Comparison of ENCODE assay signal across 9 cellular contexts in the genomic region with DNA sequence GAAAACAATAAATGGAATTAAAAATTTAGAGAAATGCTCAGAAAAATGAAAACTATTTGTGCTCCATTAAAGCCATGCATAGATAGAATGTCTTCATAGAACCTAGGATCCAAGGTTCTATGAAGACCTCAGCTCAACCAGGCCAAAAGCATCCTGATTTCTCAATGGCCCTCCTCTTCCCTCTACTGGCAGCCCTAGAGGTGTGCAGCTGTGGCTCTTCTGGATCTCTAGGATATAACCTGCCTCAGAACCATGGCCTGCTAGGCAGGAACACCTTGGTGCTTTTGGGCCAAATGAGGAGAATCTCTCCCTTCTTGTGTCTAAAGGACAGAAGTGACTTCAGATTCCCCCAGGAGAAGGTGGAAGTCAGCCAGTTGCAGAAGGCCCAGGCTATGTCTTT. TPM values are rescaled to one million over a fixed set of nuclear protein-coding genes. Genes with fewer than 3 reads are reported as not detected.
DNase-seq lines count a peak whose midpoint lies in the region; ATAC-seq, FAIRE-seq and TF ChIP-seq lines count a peak whose summit lies in the region.
"Had no signal": no experiment of that assay in that cellular context is flagged by ENCODE, and none has a peak within 500 bp of the region (broad histone marks: within the 10 kb centered on the region; RNA-seq: fewer than 3 reads in every experiment).

No MANE protein-coding gene starts in this region.

- H3K27ac ChIP-seq in GM23338 (ENCODE audit: low read depth) (no peak overlapping the region), adrenal gland (no peak overlapping the region)

- H2AFZ ChIP-seq in GM23338 = no peak overlapping the region

- H3K27me3 Mint-ChIP-seq in GM23338 (ENCODE audit: insufficient read depth, low read depth, poor library complexity) = peaks cover 3% of the 10 kb centered on the region
- H3K27me3 Mint-ChIP-seq: activated naive CD8-positive, alpha-beta T cell had no signal

- H3F3A ChIP-seq in GM23338 (replicated peaks; ENCODE audit: low read depth) = no peaks in the 10 kb centered on the region

- no peak for FAIRE-seq in urothelium cell line (lab: Jason Lieb, UNC)

- H3K9me3 Mint-ChIP-seq in GM23338 = peaks cover 6% of the 10 kb centered on the region; the same call in 2 of the 3 replicates

- H3K4me3 ChIP-seq in GM23338 (no peak overlapping the region), adrenal gland (no peak overlapping the region)

- no peaks in the 10 kb centered on the region for H3K79me2 ChIP-seq in GM23338 (replicated peaks; ENCODE audit: insufficient read depth)

- H3K4me1 ChIP-seq in GM23338 (ENCODE audit: insufficient read depth) (peaks cover 10% of the 10 kb centered on the region; the same call in 1 of the 2 replicates), adrenal gland (replicated peaks in 1 of 2) (no peaks in the 10 kb centered on the region)

- H3K4me1 Mint-ChIP-seq in GM23338 = peaks cover 8% of the 10 kb centered on the region; the same call in 2 of the 3 replicates

- no peak for TF ChIP-seq POLR2A in adrenal gland (IDR thresholded peaks at IDR 0.05)

- no peak overlapping the region for H3K4me3 Mint-ChIP-seq in GM23338
- H3K4me3 Mint-ChIP-seq: activated naive CD8-positive, alpha-beta T cell had no signal

- H4K20me1 ChIP-seq in GM23338 (replicated peaks; ENCODE audit: insufficient read depth) = no peaks in the 10 kb centered on the region

- H3K36me3 ChIP-seq in GM23338 (ENCODE audit: insufficient read depth) (no peaks in the 10 kb centered on the region), adrenal gland (replicated peaks in 1 of 2) (no peaks in the 10 kb centered on the region)

- H3K27me3 ChIP-seq in GM23338 (ENCODE audit: insufficient read depth) (no peaks in the 10 kb centered on the region), adrenal gland (no peaks in the 10 kb centered on the region)

- H3K36me3 Mint-ChIP-seq in GM23338 (ENCODE audit: low read depth) = no peaks in the 10 kb centered on the region
- H3K36me3 Mint-ChIP-seq: activated naive CD8-positive, alpha-beta T cell had no signal

- ATAC-seq in GM23338 = peak; percentile 96
- ATAC-seq in HG03571 (IDR thresholded peaks at IDR 0.05; ENCODE audit: unreplicated experiment) = no peak

- intact Hi-C loops in adrenal gland (cut with DNase I) = no loop called here

- H3K27ac Mint-ChIP-seq in GM23338 = no peak overlapping the region
- H3K27ac Mint-ChIP-seq: activated naive CD8-positive, alpha-beta T cell had no signal

- H3K9me2 ChIP-seq in GM23338 (ENCODE audit: insufficient read depth) = no peaks in the 10 kb centered on the region

- TF ChIP-seq CTCF in GM23338 (conservative IDR thresholded peaks at IDR 0.05; ENCODE audit: low read depth in 2 of 2) (peak; percentile 78 to 92), LNCAP (IDR thresholded peaks at IDR 0.05) (peak; percentile 64), adrenal gland (IDR thresholded peaks at IDR 0.05) (peak; percentile 22 to 52 (median 35))

- DNase-seq in activated naive CD4-positive, alpha-beta T cell treated with Interleukin-2 at 50 U/mL for 16 hours = peak; percentile 13
- DNase-seq in activated naive CD4-positive, alpha-beta T cell (lab: John Stamatoyannopoulos, UW) = no peak
- DNase-seq in GM23338 (ENCODE audit: low spot score) (peak; percentile 74), adrenal gland (peak in 1 of 7 donors; percentile 9), kidney tubule cell (ENCODE audit: low spot score) (peak; percentile 51), urothelium cell line (ENCODE audit: low spot score) (peak; percentile 32)

- H3K4me2 ChIP-seq in GM23338 = no peak overlapping the region

- no peaks in the 10 kb centered on the region for H3K9me3 ChIP-seq in adrenal gland (replicated peaks in 1 of 3)

TF ChIP-seq in GM23338, 12 proteins besides CTCF, POLR2A, EP300 and RAD21 (continues in another document):
- no peak for TF ChIP-seq JUNB (IDR thresholded peaks at IDR 0.05; ENCODE audit: unreplicated experiment)
- no peak for TF ChIP-seq STAT1 (IDR thresholded peaks at IDR 0.05; ENCODE audit: unreplicated experiment)
- TF ChIP-seq CREB1 (CRISPR knock-in tag; IDR thresholded peaks at IDR 0.05; ENCODE audit: low read depth) = no peak
- TF ChIP-seq EZH2phosphoT487 (IDR thresholded peaks at IDR 0.05; ENCODE audit: unreplicated experiment) = no peak
- TF ChIP-seq, protein P1, sequence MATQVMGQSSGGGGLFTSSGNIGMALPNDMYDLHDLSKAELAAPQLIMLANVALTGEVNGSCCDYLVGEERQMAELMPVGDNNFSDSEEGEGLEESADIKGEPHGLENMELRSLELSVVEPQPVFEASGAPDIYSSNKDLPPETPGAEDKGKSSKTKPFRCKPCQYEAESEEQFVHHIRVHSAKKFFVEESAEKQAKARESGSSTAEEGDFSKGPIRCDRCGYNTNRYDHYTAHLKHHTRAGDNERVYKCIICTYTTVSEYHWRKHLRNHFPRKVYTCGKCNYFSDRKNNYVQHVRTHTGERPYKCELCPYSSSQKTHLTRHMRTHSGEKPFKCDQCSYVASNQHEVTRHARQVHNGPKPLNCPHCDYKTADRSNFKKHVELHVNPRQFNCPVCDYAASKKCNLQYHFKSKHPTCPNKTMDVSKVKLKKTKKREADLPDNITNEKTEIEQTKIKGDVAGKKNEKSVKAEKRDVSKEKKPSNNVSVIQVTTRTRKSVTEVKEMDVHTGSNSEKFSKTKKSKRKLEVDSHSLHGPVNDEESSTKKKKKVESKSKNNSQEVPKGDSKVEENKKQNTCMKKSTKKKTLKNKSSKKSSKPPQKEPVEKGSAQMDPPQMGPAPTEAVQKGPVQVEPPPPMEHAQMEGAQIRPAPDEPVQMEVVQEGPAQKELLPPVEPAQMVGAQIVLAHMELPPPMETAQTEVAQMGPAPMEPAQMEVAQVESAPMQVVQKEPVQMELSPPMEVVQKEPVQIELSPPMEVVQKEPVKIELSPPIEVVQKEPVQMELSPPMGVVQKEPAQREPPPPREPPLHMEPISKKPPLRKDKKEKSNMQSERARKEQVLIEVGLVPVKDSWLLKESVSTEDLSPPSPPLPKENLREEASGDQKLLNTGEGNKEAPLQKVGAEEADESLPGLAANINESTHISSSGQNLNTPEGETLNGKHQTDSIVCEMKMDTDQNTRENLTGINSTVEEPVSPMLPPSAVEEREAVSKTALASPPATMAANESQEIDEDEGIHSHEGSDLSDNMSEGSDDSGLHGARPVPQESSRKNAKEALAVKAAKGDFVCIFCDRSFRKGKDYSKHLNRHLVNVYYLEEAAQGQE (IDR thresholded peaks at IDR 0.05; ENCODE audit: unreplicated experiment) = no peak

RNA-seq across cellular contexts. Expression of a gene that starts 15.1 kb away (rescaled TPM):
- total RNA-seq in GM23338 (2014; rRNA removed; shearing (Covaris generic)) = not detected in 2 replicates
- polyA plus RNA-seq in GM23338 (2016; fragmentation: Nextera tagmentation; extraction: Ambion mirVana) (not detected in 2 replicates), adrenal gland (not detected)
- total RNA-seq in adrenal gland = not detected

RNA-seq across cellular contexts. Expression of a gene that starts 26.8 kb away (rescaled TPM):
- total RNA-seq in GM23338 (2014; rRNA removed; shearing (Covaris generic)) = 0.21 and 0.35 TPM in 2 replicates
- polyA plus RNA-seq in GM23338 (2016; fragmentation: Nextera tagmentation; extraction: Ambion mirVana) = not detected in 2 replicates
- total RNA-seq in adrenal gland = not detected
- polyA plus RNA-seq in adrenal gland = not detected

RNA-seq across cellular contexts. Expression of a gene that starts 46.4 kb away (rescaled TPM):
- not detected in 2 replicates for total RNA-seq in GM23338 (2014; rRNA removed; shearing (Covaris generic))
- not detected in 2 replicates for polyA plus RNA-seq in GM23338 (2016; fragmentation: Nextera tagmentation; extraction: Ambion mirVana)
- not detected for total RNA-seq in adrenal gland
- not detected for polyA plus RNA-seq in adrenal gland

Comparison
In these comparisons a context has a peak if more than half of its experiments do, and no peak if none do; other contexts are left out.
1. DNase-seq: peak in activated naive CD4-positive, alpha-beta T cell treated with Interleukin-2 at 50 U/mL for 16 hours (single experiment), GM23338 (single experiment), kidney tubule cell (single experiment) and urothelium cell line (single experiment); none in activated naive CD4-positive, alpha-beta T cell (0 of 4).
2. CTCF ChIP-seq: peak in every context shown above with its lines; median percentile 85 in GM23338; 64 in LNCAP; 35 in adrenal gland.